18 cellular contexts compared by ENCODE assay signal in the genomic region with DNA sequence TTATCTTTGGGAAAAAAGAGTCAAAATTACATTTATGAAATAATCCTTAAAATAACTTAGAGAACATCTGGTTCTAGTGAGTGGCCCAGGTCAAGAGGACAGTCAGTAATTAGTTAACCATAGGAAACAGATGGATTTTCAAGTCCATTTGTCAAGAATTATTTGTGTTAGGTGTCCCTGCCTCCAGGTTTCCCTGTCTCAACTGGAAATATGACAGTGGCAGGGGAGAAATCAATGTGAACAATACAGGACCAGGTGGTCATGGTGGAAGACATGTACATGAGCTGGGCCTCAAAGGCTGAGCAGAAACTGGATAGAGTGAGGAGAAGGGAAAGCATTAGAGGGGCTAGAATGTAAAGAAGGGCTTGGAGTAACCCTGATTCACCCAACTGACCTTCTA.
DNase-seq lines count a peak whose midpoint lies in the region; ATAC-seq and TF ChIP-seq lines count a peak whose summit lies in the region.
"Had no signal": no experiment of that assay in that cellular context is flagged by ENCODE, and none has a peak within 500 bp of the region (broad histone marks: within the 10 kb centered on the region; RNA-seq: fewer than 3 reads in every experiment).

No MANE protein-coding gene starts in this region.

- H3K9me3 ChIP-seq in esophagus muscularis mucosa (no peaks in the 10 kb centered on the region), gastrocnemius medialis (no peaks in the 10 kb centered on the region)
- H3K9me3 ChIP-seq: BLaER1, Caco-2 had no signal

- H3K27me3 ChIP-seq in esophagus muscularis mucosa (peaks cover 0 to 8% (median 0%) of the 10 kb centered on the region in 4 donors), gastrocnemius medialis (no peaks in the 10 kb centered on the region)
- H3K27me3 ChIP-seq: BLaER1 had no signal

- no peak for TF ChIP-seq CTCF in esophagus muscularis mucosa (IDR thresholded peaks at IDR 0.05)
- TF ChIP-seq CTCF in gastrocnemius medialis (IDR thresholded peaks at IDR 0.05 in 4 of 5, conservative IDR thresholded peaks at IDR 0.05 in 1 of 5), result no peak

- TF ChIP-seq POLR2A in esophagus muscularis mucosa (IDR thresholded peaks at IDR 0.05; ENCODE audit: low read depth) (no peak), gastrocnemius medialis (IDR thresholded peaks at IDR 0.05) (no peak)

- H3K4me3 ChIP-seq in esophagus muscularis mucosa (no peak overlapping the region), gastrocnemius medialis (no peak overlapping the region)
- H3K4me3 ChIP-seq: BLaER1, GM23338 had no signal

- DNase-seq in DMS53 (lab: John Stamatoyannopoulos, UW) (peak; percentile 5), DMS53 treated with DMSO at 0.1 percent for 48 hours (lab: John Stamatoyannopoulos, UW; ENCODE audit: unreplicated experiment) (no peak), SK-N-DZ (ENCODE audit: low spot score) (peak; percentile 77), esophagus muscularis mucosa (ENCODE audit: extremely low spot score) (peak; percentile 39), gastrocnemius medialis (no peak), NCI-H2081 treated with DMSO at 0.1 percent for 48 hours (lab: John Stamatoyannopoulos, UW) (no peak), GF-D8 (lab: John Stamatoyannopoulos, UW) (no peak), HUDEP-2 (lab: John Stamatoyannopoulos, UW; ENCODE audit: unreplicated experiment in 76 of 76) (no peak)
- DNase-seq: Caco-2; CD4-positive, CD25-positive, alpha-beta regulatory T cell; CD8-positive, alpha-beta T cell; DMS153; H9 had no signal

- TF ChIP-seq EP300 in esophagus muscularis mucosa (IDR thresholded peaks at IDR 0.05), result no peak

- intact Hi-C loops in esophagus muscularis mucosa (cut with DNase I) (no loop called here), gastrocnemius medialis (cut with DNase I; ENCODE audit: low total_unique reads) (no loop called here)

- in situ Hi-C loops in gastrocnemius medialis (cut with MboI; ENCODE audit: low sequenced_read_pairs in 4 of 4), result no loop called here

- H3K27ac ChIP-seq in esophagus muscularis mucosa (replicated peaks in 1 of 4) (no peak overlapping the region), gastrocnemius medialis (peak overlapping the region in 3 of 4 donors; percentile 32 to 80 (median 69))
- H3K27ac ChIP-seq: 22Rv1, BLaER1, C4-2B had no signal

- H3K36me3 ChIP-seq in esophagus muscularis mucosa (no peaks in the 10 kb centered on the region), gastrocnemius medialis (no peaks in the 10 kb centered on the region)
- H3K36me3 ChIP-seq: BLaER1 had no signal

- H3K4me1 ChIP-seq in esophagus muscularis mucosa (no peaks in the 10 kb centered on the region), gastrocnemius medialis (peaks cover 11 to 27% of the 10 kb centered on the region in 2 donors)
- H3K4me1 ChIP-seq: BLaER1, Caco-2 had no signal

- no peak for ATAC-seq in gastrocnemius medialis
- ATAC-seq: CD8-positive, alpha-beta T cell; GM23338; HCT116 had no signal

Comparison
In these comparisons a context has a peak if more than half of its experiments do, and no peak if none do; other contexts are left out.
1. DNase-seq: peak in DMS53 (single experiment), SK-N-DZ (single experiment) and esophagus muscularis mucosa (single experiment); none in DMS53 treated with DMSO at 0.1 percent for 48 hours (single experiment), gastrocnemius medialis (0 of 2), NCI-H2081 treated with DMSO at 0.1 percent for 48 hours (single experiment), GF-D8 (single experiment) and HUDEP-2 (0 of 76).
2. H3K27ac ChIP-seq: peak in gastrocnemius medialis (3 of 4); none in esophagus muscularis mucosa (0 of 4).